8 cellular contexts compared by ENCODE assay signal in genomic region chr10:86439544-86439943, GRCh38.
DNase-seq lines count a peak whose midpoint lies in the region; ATAC-seq lines count a peak whose summit lies in the region.

No MANE protein-coding gene starts in this region.

- DNase-seq in C1 segment of cervical spinal cord (lab: John Stamatoyannopoulos, UW) (peak in 10 of 14 donors; percentile 1 to 60 (median 33)), M059J (ENCODE audit: low read depth) (peak; percentile 50), dermis blood vessel endothelial cell (peak; percentile 32), nucleus accumbens (lab: John Stamatoyannopoulos, UW) (peak in 31 of 56 donors; percentile 1 to 61 (median 10)), SK-N-DZ (ENCODE audit: low spot score) (no peak), NCI-H1417 (lab: John Stamatoyannopoulos, UW) (no peak)
- no peak for DNase-seq in activated effector memory CD4-positive, alpha-beta T cell treated with anti-CD3 and anti-CD28 coated beads, Interleukin-2, amount 50 U/mL, for 16 hours

- no peak for ATAC-seq in GM18909 (IDR thresholded peaks at IDR 0.05; ENCODE audit: poor library complexity, unreplicated experiment)

Comparison
In these comparisons a context has a peak if more than half of its experiments do, and no peak if none do; other contexts are left out.
1. DNase-seq: peak in C1 segment of cervical spinal cord (10 of 14), M059J (single experiment), dermis blood vessel endothelial cell (single experiment) and nucleus accumbens (31 of 56); none in SK-N-DZ (single experiment), NCI-H1417 (0 of 3) and activated effector memory CD4-positive, alpha-beta T cell treated with anti-CD3 and anti-CD28 coated beads, Interleukin-2, amount 50 U/mL, for 16 hours (single experiment).